In the genomic region with DNA sequence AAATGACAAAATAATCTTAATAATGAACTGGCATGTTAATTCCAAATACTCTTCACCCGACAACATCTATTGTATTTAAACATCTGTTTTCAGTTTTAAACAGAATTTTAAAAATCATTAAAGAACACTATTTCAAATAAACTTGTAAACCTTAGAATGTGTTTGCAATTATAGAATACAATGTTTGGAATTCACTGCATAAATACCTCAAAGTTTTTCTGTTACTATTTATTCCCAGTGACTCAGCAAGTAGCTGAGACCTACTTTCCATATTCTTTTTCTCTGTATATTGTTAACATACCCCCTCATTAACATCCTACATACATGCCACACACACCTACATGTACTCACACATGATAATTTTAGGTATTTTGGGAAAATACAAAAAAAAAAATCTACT, we compare ENCODE assay signal across 1 cellular context.
TF ChIP-seq lines count a peak whose summit lies in the region.

No MANE protein-coding gene starts in this region.

TF ChIP-seq in WTC11, 78 proteins besides CTCF, POLR2A, EP300 and RAD21 (continued from another document):
- no peak for TF ChIP-seq ZNF219 (CRISPR knock-in tag; IDR thresholded peaks at IDR 0.05; ENCODE audit: borderline replicate concordance)
- TF ChIP-seq, protein P1, sequence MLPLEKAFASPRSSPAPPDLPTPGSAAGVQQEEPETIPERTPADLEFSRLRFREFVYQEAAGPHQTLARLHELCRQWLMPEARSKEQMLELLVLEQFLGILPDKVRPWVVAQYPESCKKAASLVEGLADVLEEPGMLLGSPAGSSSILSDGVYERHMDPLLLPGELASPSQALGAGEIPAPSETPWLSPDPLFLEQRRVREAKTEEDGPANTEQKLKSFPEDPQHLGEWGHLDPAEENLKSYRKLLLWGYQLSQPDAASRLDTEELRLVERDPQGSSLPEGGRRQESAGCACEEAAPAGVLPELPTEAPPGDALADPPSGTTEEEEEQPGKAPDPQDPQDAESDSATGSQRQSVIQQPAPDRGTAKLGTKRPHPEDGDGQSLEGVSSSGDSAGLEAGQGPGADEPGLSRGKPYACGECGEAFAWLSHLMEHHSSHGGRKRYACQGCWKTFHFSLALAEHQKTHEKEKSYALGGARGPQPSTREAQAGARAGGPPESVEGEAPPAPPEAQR (CRISPR knock-in tag; IDR thresholded peaks at IDR 0.05), result no peak
- TF ChIP-seq GTF2I (CRISPR knock-in tag; conservative IDR thresholded peaks at IDR 0.05), result no peak
- TF ChIP-seq, protein P2, sequence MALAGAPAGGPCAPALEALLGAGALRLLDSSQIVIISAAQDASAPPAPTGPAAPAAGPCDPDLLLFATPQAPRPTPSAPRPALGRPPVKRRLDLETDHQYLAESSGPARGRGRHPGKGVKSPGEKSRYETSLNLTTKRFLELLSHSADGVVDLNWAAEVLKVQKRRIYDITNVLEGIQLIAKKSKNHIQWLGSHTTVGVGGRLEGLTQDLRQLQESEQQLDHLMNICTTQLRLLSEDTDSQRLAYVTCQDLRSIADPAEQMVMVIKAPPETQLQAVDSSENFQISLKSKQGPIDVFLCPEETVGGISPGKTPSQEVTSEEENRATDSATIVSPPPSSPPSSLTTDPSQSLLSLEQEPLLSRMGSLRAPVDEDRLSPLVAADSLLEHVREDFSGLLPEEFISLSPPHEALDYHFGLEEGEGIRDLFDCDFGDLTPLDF (CRISPR knock-in tag; IDR thresholded peaks at IDR 0.05), result no peak
- TF ChIP-seq, protein P3, sequence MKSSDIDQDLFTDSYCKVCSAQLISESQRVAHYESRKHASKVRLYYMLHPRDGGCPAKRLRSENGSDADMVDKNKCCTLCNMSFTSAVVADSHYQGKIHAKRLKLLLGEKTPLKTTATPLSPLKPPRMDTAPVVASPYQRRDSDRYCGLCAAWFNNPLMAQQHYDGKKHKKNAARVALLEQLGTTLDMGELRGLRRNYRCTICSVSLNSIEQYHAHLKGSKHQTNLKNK (CRISPR knock-in tag; IDR thresholded peaks at IDR 0.05), result no peak
- TF ChIP-seq CREB1 (CRISPR knock-in tag; IDR thresholded peaks at IDR 0.05), result no peak
- TF ChIP-seq, protein P4, sequence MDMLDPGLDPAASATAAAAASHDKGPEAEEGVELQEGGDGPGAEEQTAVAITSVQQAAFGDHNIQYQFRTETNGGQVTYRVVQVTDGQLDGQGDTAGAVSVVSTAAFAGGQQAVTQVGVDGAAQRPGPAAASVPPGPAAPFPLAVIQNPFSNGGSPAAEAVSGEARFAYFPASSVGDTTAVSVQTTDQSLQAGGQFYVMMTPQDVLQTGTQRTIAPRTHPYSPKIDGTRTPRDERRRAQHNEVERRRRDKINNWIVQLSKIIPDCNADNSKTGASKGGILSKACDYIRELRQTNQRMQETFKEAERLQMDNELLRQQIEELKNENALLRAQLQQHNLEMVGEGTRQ (CRISPR knock-in tag; IDR thresholded peaks at IDR 0.05), result no peak
- no peak for TF ChIP-seq KAT7 (CRISPR knock-in tag; IDR thresholded peaks at IDR 0.05; ENCODE audit: borderline replicate concordance)
- no peak for TF ChIP-seq CREM (CRISPR knock-in tag; IDR thresholded peaks at IDR 0.05)
- no peak for TF ChIP-seq ATF1 (CRISPR knock-in tag; IDR thresholded peaks at IDR 0.05)
